9 cellular contexts compared by ENCODE assay signal in genomic region chr11:45859661-45860140, GRCh38. TPM values are rescaled to one million over a fixed set of nuclear protein-coding genes. Genes with fewer than 3 reads are reported as not detected.
DNase-seq lines count a peak whose midpoint lies in the region; ATAC-seq, FAIRE-seq and TF ChIP-seq lines count a peak whose summit lies in the region.
"Had no signal": no experiment of that assay in that cellular context is flagged by ENCODE, and none has a peak within 500 bp of the region (broad histone marks: within the 10 kb centered on the region; RNA-seq: fewer than 3 reads in every experiment).

No MANE protein-coding gene starts in this region.

- H3K27me3 ChIP-seq in breast epithelium (no peaks in the 10 kb centered on the region), keratinocyte (ENCODE audit: control insufficient read depth, extremely low read depth, insufficient read depth, low read length) (no peaks in the 10 kb centered on the region), stomach (no peaks in the 10 kb centered on the region)

- TF ChIP-seq CTCF in breast epithelium (IDR thresholded peaks at IDR 0.05), result no peak
- no peak for TF ChIP-seq CTCF in keratinocyte (optimal IDR thresholded peaks at IDR 0.05 in 1 of 3, IDR thresholded peaks at IDR 0.05 in 1 of 3, conservative IDR thresholded peaks at IDR 0.05 in 1 of 3; ENCODE audit: extremely low read depth in 1 of 3, insufficient read depth in 2 of 3, low read length in 3 of 3)
- no peak for TF ChIP-seq CTCF in stomach (IDR thresholded peaks at IDR 0.05)

- peaks cover 2% of the 10 kb centered on the region for H4K20me1 ChIP-seq in keratinocyte (ENCODE audit: control insufficient read depth, extremely low read depth, insufficient read depth, low read length)

- H3K36me3 ChIP-seq in breast epithelium, result peaks cover 10% of the 10 kb centered on the region
- H3K36me3 ChIP-seq in keratinocyte (ENCODE audit: control insufficient read depth in 2 of 2, extremely low read depth in 1 of 2, insufficient read depth in 2 of 2, low read length in 2 of 2), result peaks cover 15 to 27% of the 10 kb centered on the region in 2 experiments
- peaks cover 53 to 88% (median 80%) of the 10 kb centered on the region in 4 donors for H3K36me3 ChIP-seq in stomach

- DNase-seq in M059J (ENCODE audit: low read depth) (peak; percentile 70), breast epithelium (ENCODE audit: low spot score in 2 of 2) (peak; percentile 89 to 93), keratinocyte (ENCODE audit: low read depth, low spot score) (peak; percentile 46), stomach (peak; percentile 95), activated T-cell treated with anti-CD3 and anti-CD28 coated beads for 4 hours (no peak), GM12892 (ENCODE audit: insufficient read length) (no peak)
- DNase-seq in stimulated activated naive CD4-positive, alpha-beta T cell treated with Interleukin-2 at 50 U/mL for 16 hours (lab: John Stamatoyannopoulos, UW), result no peak

- H3K79me2 ChIP-seq in keratinocyte (ENCODE audit: control insufficient read depth, insufficient read depth, low read length), result no peaks in the 10 kb centered on the region

- FAIRE-seq in keratinocyte (lab: Jason Lieb, UNC) (peak; percentile 64), GM12892 (lab: Jason Lieb, UNC) (no peak)

- H2AFZ ChIP-seq in keratinocyte (ENCODE audit: control insufficient read depth, low read length), result no peak overlapping the region

- whole genome bisulfite sequencing in stomach, 5 donors, result 21 to 39% (median 28%) methylated on average over 12 of the region's 12 CpGs

- H3K27ac ChIP-seq in breast epithelium (peak overlapping the region; percentile 86 to 87), keratinocyte (ENCODE audit: control insufficient read depth, insufficient read depth, low read length) (peak overlapping the region; percentile 60), stomach (peak overlapping the region; percentile 73 to 95 (median 76))

- intact Hi-C loops in breast epithelium (cut with DNase I; ENCODE audit: low total_unique reads) (no loop called here), stomach (cut with DNase I; ENCODE audit: low total_unique reads) (no loop called here)

- H3K4me1 ChIP-seq in breast epithelium, result peaks cover 19 to 32% of the 10 kb centered on the region in 2 donors
- H3K4me1 ChIP-seq in keratinocyte (ENCODE audit: control insufficient read depth, extremely low read depth, insufficient read depth, low read length), result peaks cover 15% of the 10 kb centered on the region
- H3K4me1 ChIP-seq in stomach, result peaks cover 39 to 67% (median 53%) of the 10 kb centered on the region in 4 donors

- peak overlapping the region; percentile 11 for H3K9ac ChIP-seq in keratinocyte (ENCODE audit: control insufficient read depth, extremely low read depth, insufficient read depth, low read length)

- H3K4me3 ChIP-seq in breast epithelium (peak overlapping the region in 1 of 3 donors; percentile 4), keratinocyte (ENCODE audit: control insufficient read depth in 2 of 3, extremely low read depth in 1 of 3, insufficient read depth in 2 of 3, low read depth in 1 of 3, low read length in 3 of 3) (no peak overlapping the region), stomach (no peak overlapping the region)

- TF ChIP-seq POLR2A in breast epithelium (IDR thresholded peaks at IDR 0.05), result no peak
- TF ChIP-seq POLR2A in stomach (IDR thresholded peaks at IDR 0.05), result no peak
- no peak for TF ChIP-seq POLR2A in GM12892 (IDR thresholded peaks at IDR 0.05; ENCODE audit: low read depth, low read length)

- H3K4me2 ChIP-seq in keratinocyte (ENCODE audit: control insufficient read depth, extremely low read depth, insufficient read depth, low read depth, low read length), result peak overlapping the region; percentile 44

- peaks cover 3% of the 10 kb centered on the region for H3K9me1 ChIP-seq in keratinocyte (ENCODE audit: control insufficient read depth, extremely low read depth, insufficient read depth, low read length)

- dilution Hi-C loops in keratinocyte (cut with MboI; ENCODE audit: extremely low pct_ligation_motif_present, low sequenced_read_pairs), result no loop called here

- peak; percentile 70 for TF ChIP-seq EP300 in stomach (IDR thresholded peaks at IDR 0.05)

- no peaks in the 10 kb centered on the region for H3K9me3 ChIP-seq in breast epithelium
- H3K9me3 ChIP-seq in keratinocyte (ENCODE audit: control insufficient read depth, low read depth, low read length), result no peaks in the 10 kb centered on the region
- no peaks in the 10 kb centered on the region for H3K9me3 ChIP-seq in stomach

- no peak for ATAC-seq in GM18909 (IDR thresholded peaks at IDR 0.05; ENCODE audit: poor library complexity, unreplicated experiment)

RNA-seq across cellular contexts. Expression of gene CRY2, which starts 12.4 kb away (rescaled TPM):
- 3.1 and 6.1 TPM in 2 replicates for total RNA-seq in M059J (2014; rRNA removed; shearing (Covaris generic))
- total RNA-seq in breast epithelium, result 10 to 100 TPM; 44.2 to 54.1 (median 44.3) TPM
- 7.2 to 8.9 TPM (median 7.9 TPM) in 3 replicates for polyA plus RNA-seq in keratinocyte
- polyA plus RNA-seq in keratinocyte (2011; ENCODE audit: low read depth), result 9.4 TPM
- polyA plus RNA-seq in keratinocyte (2011; cell fraction: cytosol; rRNA removed), result 3.9 and 4.9 TPM in 2 replicates
- polyA plus RNA-seq in keratinocyte (2011; cell fraction: nucleus; rRNA removed), result 20.2 and 24.0 TPM in 2 replicates
- polyA plus RNA-seq in keratinocyte (2012; ENCODE audit: low replicate concordance), result 5.7 and 8.1 TPM in 2 replicates
- 16.9 to 18.6 TPM (median 17.4 TPM) in 3 replicates for polyA minus RNA-seq in keratinocyte
- 8.4 TPM for polyA minus RNA-seq in keratinocyte (2011; cell fraction: cytosol; rRNA and poly(A)+ RNA removed)
- polyA minus RNA-seq in keratinocyte (2011; cell fraction: nucleus; rRNA and poly(A)+ RNA removed), result 9.6 and 16.1 TPM in 2 replicates
- 10 to 100 TPM; 20.4 to 45.9 (median 38.4) TPM for total RNA-seq in stomach
- 10 to 100 TPM in 1 of 3 donors, 1 to 10 TPM in 2; 8.2 to 13.3 (median 9.8) TPM for polyA plus RNA-seq in stomach
- polyA plus RNA-seq in GM12892 (2012; ENCODE audit: missing spikeins), result 5.4 TPM

RNA-seq across cellular contexts. Expression of gene MAPK8IP1, which starts 25.8 kb away (rescaled TPM):
- total RNA-seq in M059J (2014; rRNA removed; shearing (Covaris generic)), result 6.6 and 11.7 TPM in 2 replicates
- total RNA-seq in breast epithelium (1 to 10 TPM; 5.4 to 7.2 (median 5.9) TPM), stomach (1 to 10 TPM in 4 of 5 donors, not detected in 1; 2.9 to 8.0 (median 6.2) TPM)
- polyA plus RNA-seq in keratinocyte (0.51 to 0.95 TPM (median 0.83 TPM) in 3 replicates), stomach (1 to 10 TPM; 4.9 to 8.3 (median 7.6) TPM)
- polyA plus RNA-seq in keratinocyte (2011; ENCODE audit: low read depth), result 0.24 TPM
- 0.66 and 1.4 TPM in 2 replicates for polyA plus RNA-seq in keratinocyte (2011; cell fraction: cytosol; rRNA removed)
- 0.62 and 0.89 TPM in 2 replicates for polyA plus RNA-seq in keratinocyte (2011; cell fraction: nucleus; rRNA removed)
- polyA plus RNA-seq in keratinocyte (2012; ENCODE audit: low replicate concordance), result 0.44 and 0.94 TPM in 2 replicates
- polyA minus RNA-seq in keratinocyte, result 0.67 to 0.92 TPM (median 0.69 TPM) in 3 replicates
- 4.2 TPM for polyA minus RNA-seq in keratinocyte (2011; cell fraction: cytosol; rRNA and poly(A)+ RNA removed)
- polyA minus RNA-seq in keratinocyte (2011; cell fraction: nucleus; rRNA and poly(A)+ RNA removed), result 0.53 and 1.1 TPM in 2 replicates
- 0.15 TPM for polyA plus RNA-seq in GM12892 (2012; ENCODE audit: missing spikeins)

RNA-seq across cellular contexts. Expression of gene FREY1, which starts 47.4 kb away (rescaled TPM):
- 0.96 TPM in 1 of 2 replicates, not detected in the other for total RNA-seq in M059J (2014; rRNA removed; shearing (Covaris generic))
- total RNA-seq in breast epithelium (1 to 10 TPM in 1 of 3 donors, under 1 TPM in 2; 0.48 to 3.2 (median 0.98) TPM), stomach (1 to 10 TPM in 2 of 5 donors, not detected in 3; 6.7 to 9.9 TPM)
- polyA plus RNA-seq in keratinocyte (0.25 to 0.32 TPM in 2 of 3 replicates, not detected in the other), stomach (under 1 TPM in 2 of 3 donors, not detected in 1; 0.33 to 0.50 TPM)
- not detected for polyA plus RNA-seq in keratinocyte (2011; ENCODE audit: low read depth)
- polyA plus RNA-seq in keratinocyte (2011; cell fraction: cytosol; rRNA removed), result 0.22 TPM in 1 of 2 replicates, not detected in the other
- polyA plus RNA-seq in keratinocyte (2011; cell fraction: nucleus; rRNA removed), result 1.4 and 1.9 TPM in 2 replicates
- polyA plus RNA-seq in keratinocyte (2012; ENCODE audit: low replicate concordance), result not detected in 2 replicates
- polyA minus RNA-seq in keratinocyte, result 1.0 to 3.9 TPM (median 1.6 TPM) in 3 replicates
- not detected for polyA minus RNA-seq in keratinocyte (2011; cell fraction: cytosol; rRNA and poly(A)+ RNA removed)
- 4.8 and 5.0 TPM in 2 replicates for polyA minus RNA-seq in keratinocyte (2011; cell fraction: nucleus; rRNA and poly(A)+ RNA removed)
- polyA plus RNA-seq in GM12892 (2012; ENCODE audit: missing spikeins), result not detected
- polyA plus RNA-seq: IgD-negative memory B cell had no signal

RNA-seq across cellular contexts. Expression of gene SLC35C1, which starts 54.8 kb away (rescaled TPM):
- total RNA-seq in M059J (2014; rRNA removed; shearing (Covaris generic)), result 10.2 and 11.0 TPM in 2 replicates
- total RNA-seq in breast epithelium, result 10 to 100 TPM; 18.1 to 49.1 (median 28.2) TPM
- 4.9 to 8.4 TPM (median 6.2 TPM) in 3 replicates for polyA plus RNA-seq in keratinocyte
- polyA plus RNA-seq in keratinocyte (2011; ENCODE audit: low read depth), result 2.2 TPM
- polyA plus RNA-seq in keratinocyte (2011; cell fraction: cytosol; rRNA removed), result 6.2 and 12.6 TPM in 2 replicates
- 11.4 and 15.7 TPM in 2 replicates for polyA plus RNA-seq in keratinocyte (2011; cell fraction: nucleus; rRNA removed)
- 7.6 and 18.7 TPM in 2 replicates for polyA plus RNA-seq in keratinocyte (2012; ENCODE audit: low replicate concordance)
- 5.3 to 23.3 TPM (median 9.3 TPM) in 3 replicates for polyA minus RNA-seq in keratinocyte
- 26.9 TPM for polyA minus RNA-seq in keratinocyte (2011; cell fraction: cytosol; rRNA and poly(A)+ RNA removed)
- polyA minus RNA-seq in keratinocyte (2011; cell fraction: nucleus; rRNA and poly(A)+ RNA removed), result 17.1 and 20.6 TPM in 2 replicates
- total RNA-seq in stomach, result 10 to 100 TPM in 2 of 5 donors, 1 to 10 TPM in 3; 7.6 to 21.4 (median 9.9) TPM
- polyA plus RNA-seq in stomach, result 10 to 100 TPM in 1 of 3 donors, 1 to 10 TPM in 2; 8.4 to 12.7 (median 9.0) TPM
- 1.8 TPM for polyA plus RNA-seq in GM12892 (2012; ENCODE audit: missing spikeins)

RNA-seq across cellular contexts. Expression of gene PEX16, which starts 58.0 kb away (rescaled TPM):
- 27.5 and 38.1 TPM in 2 replicates for total RNA-seq in M059J (2014; rRNA removed; shearing (Covaris generic))
- total RNA-seq in breast epithelium (10 to 100 TPM; 22.1 to 32.8 (median 25.6) TPM), stomach (10 to 100 TPM in 4 of 5 donors, 1 to 10 TPM in 1; 9.9 to 72.7 (median 41.9) TPM)
- polyA plus RNA-seq in keratinocyte (16.7 to 25.1 TPM (median 17.2 TPM) in 3 replicates), stomach (10 to 100 TPM; 35.5 to 44.2 (median 38.5) TPM)
- 15.4 TPM for polyA plus RNA-seq in keratinocyte (2011; ENCODE audit: low read depth)
- polyA plus RNA-seq in keratinocyte (2011; cell fraction: cytosol; rRNA removed), result 9.5 and 22.0 TPM in 2 replicates
- 30.3 and 31.9 TPM in 2 replicates for polyA plus RNA-seq in keratinocyte (2011; cell fraction: nucleus; rRNA removed)
- polyA plus RNA-seq in keratinocyte (2012; ENCODE audit: low replicate concordance), result 16.7 and 24.5 TPM in 2 replicates
- 12.8 to 14.6 TPM (median 13.0 TPM) in 3 replicates for polyA minus RNA-seq in keratinocyte
- polyA minus RNA-seq in keratinocyte (2011; cell fraction: cytosol; rRNA and poly(A)+ RNA removed), result 24.2 TPM
- 20.4 and 26.9 TPM in 2 replicates for polyA minus RNA-seq in keratinocyte (2011; cell fraction: nucleus; rRNA and poly(A)+ RNA removed)
- polyA plus RNA-seq in GM12892 (2012; ENCODE audit: missing spikeins), result 14.3 TPM

Comparison
In these comparisons a context has a peak if more than half of its experiments do, and no peak if none do; other contexts are left out.
1. DNase-seq: peak in M059J (single experiment), breast epithelium (2 of 2), keratinocyte (single experiment) and stomach (single experiment); none in activated T-cell treated with anti-CD3 and anti-CD28 coated beads for 4 hours (single experiment), GM12892 (single experiment) and stimulated activated naive CD4-positive, alpha-beta T cell treated with Interleukin-2 at 50 U/mL for 16 hours (single experiment).
2. Peak in every context shown above with its lines, with median percentiles within 50 percentile points of each other: H3K27ac ChIP-seq.